In genomic region chr14:105389976-105390848, GRCh38 we compare ENCODE assay signal across 11 cellular contexts. TPM values are rescaled to one million over a fixed set of nuclear protein-coding genes. Genes with fewer than 3 reads are reported as not detected.
DNase-seq lines count a peak whose midpoint lies in the region; ATAC-seq, FAIRE-seq and TF ChIP-seq lines count a peak whose summit lies in the region.
"Had no signal": no experiment of that assay in that cellular context is flagged by ENCODE, and none has a peak within 500 bp of the region (broad histone marks: within the 10 kb centered on the region; RNA-seq: fewer than 3 reads in every experiment).

No MANE protein-coding gene starts in this region.

- H3K79me2 ChIP-seq in OCI-LY1 (ENCODE audit: insufficient read depth, low read length) = no peaks in the 10 kb centered on the region

- H2AFZ ChIP-seq in OCI-LY1 (ENCODE audit: low read length) = no peak overlapping the region

- H3K4me1 Mint-ChIP-seq in glutamatergic neuron (ENCODE audit: low read depth, unreplicated experiment) = peaks cover 28% of the 10 kb centered on the region

- H4K20me1 ChIP-seq in OCI-LY1 (ENCODE audit: insufficient read depth, low read length) = no peaks in the 10 kb centered on the region

- intact Hi-C loops in sciatic nerve (cut with DNase I) = no loop called here

- H3K4me3 ChIP-seq in OCI-LY1 (ENCODE audit: low read depth, low read length, poor library complexity, severe bottlenecking) (no peak overlapping the region), H7 (ENCODE audit: insufficient read depth, low read depth, low read length) (no peak overlapping the region)

- no peak overlapping the region for H3K4me3 Mint-ChIP-seq in glutamatergic neuron (ENCODE audit: unreplicated experiment)

- H3K27me3 Mint-ChIP-seq in glutamatergic neuron (ENCODE audit: unreplicated experiment) = peaks cover 12% of the 10 kb centered on the region

- H3K4me1 ChIP-seq in OCI-LY1 (ENCODE audit: insufficient read depth, low read length, severe bottlenecking) = no peaks in the 10 kb centered on the region

- H3K36me3 ChIP-seq in OCI-LY1 (ENCODE audit: insufficient read depth, low read length) (no peaks in the 10 kb centered on the region), H7 (replicated peaks; ENCODE audit: control insufficient read depth, insufficient read depth, low read length) (no peaks in the 10 kb centered on the region)

- no peaks in the 10 kb centered on the region for H3K36me3 Mint-ChIP-seq in glutamatergic neuron (ENCODE audit: unreplicated experiment)

- H3K9me3 Mint-ChIP-seq in glutamatergic neuron (ENCODE audit: unreplicated experiment) = peaks cover 15% of the 10 kb centered on the region

- H3K9ac ChIP-seq in OCI-LY1 (ENCODE audit: low read length) = no peak overlapping the region

- peak overlapping the region; percentile 33 for H3K27ac Mint-ChIP-seq in glutamatergic neuron (ENCODE audit: unreplicated experiment)

- no peak overlapping the region for H3K27ac ChIP-seq in OCI-LY1 (ENCODE audit: low read depth, low read length, poor library complexity, severe bottlenecking)

- no peaks in the 10 kb centered on the region for H3K9me2 ChIP-seq in OCI-LY1 (ENCODE audit: low read depth, low read length)

- no peaks in the 10 kb centered on the region for H3F3A ChIP-seq in OCI-LY1 (ENCODE audit: insufficient read depth, low read length)

- TF ChIP-seq CTCF in OCI-LY1 (IDR thresholded peaks at IDR 0.05; ENCODE audit: low read length) (0 out of 2 replicates have a peak, but pooled peaks have one; percentile 6), glutamatergic neuron (IDR thresholded peaks at IDR 0.05; ENCODE audit: partially characterized antibody, unreplicated experiment) (no peak)

- no peak overlapping the region for H3K4me2 ChIP-seq in OCI-LY1 (ENCODE audit: low read length)

- TF ChIP-seq POLR2A in GM12891 (IDR thresholded peaks at IDR 0.05; ENCODE audit: low read depth, low read length) = no peak

- no peaks in the 10 kb centered on the region for H3K9me3 ChIP-seq in OCI-LY1 (ENCODE audit: low read length)

- DNase-seq in GM12891 (ENCODE audit: insufficient read length, low spot score) = no peak
- DNase-seq in glutamatergic neuron = no peak
- DNase-seq in sciatic nerve (ENCODE audit: low spot score) = no peak
- no peak for DNase-seq in AML-193 (lab: John Stamatoyannopoulos, UW)
- no peak for DNase-seq in NCI-H82 (lab: John Stamatoyannopoulos, UW)
- DNase-seq in H7 = no peak
- DNase-seq: activated CD4-positive, CD25-positive, alpha-beta regulatory T cell treated with anti-CD3 and anti-CD28 coated beads, Interleukin-2, amount 50 U/mL, for 72 hours; NCI-H1930; stimulated activated CD4-positive, alpha-beta T cell treated with anti-CD3 and anti-CD28 coated beads, Interleukin-12 subunit alpha, Interleukin-12 subunit beta, amount 100 ng/mL, for 4 hours had no signal

- H3K27me3 ChIP-seq in OCI-LY1 (ENCODE audit: insufficient read depth, low read length) = peaks cover 11% of the 10 kb centered on the region
- H3K27me3 ChIP-seq in H7 (ENCODE audit: control insufficient read depth, insufficient read depth, low read length) = no peaks in the 10 kb centered on the region

- ATAC-seq in sciatic nerve (peak; percentile 34), GM21529 (IDR thresholded peaks at IDR 0.05; ENCODE audit: unreplicated experiment) (no peak)

- no peak for FAIRE-seq in GM12891 (lab: Jason Lieb, UNC)

TF ChIP-seq in GM12891, 5 proteins besides CTCF, POLR2A, EP300 and RAD21:
- peak; percentile 35; the same call in 1 of the 2 replicates for TF ChIP-seq SPI1 (IDR thresholded peaks at IDR 0.05; ENCODE audit: low read depth, low read length)
- no peak for TF ChIP-seq POU2F2 (IDR thresholded peaks at IDR 0.05; ENCODE audit: low read depth, low read length)

RNA-seq across cellular contexts. Expression of gene TEX22, which starts 8.1 kb away (rescaled TPM):
- 0.32 TPM for polyA plus RNA-seq in GM12891 (2012; ENCODE audit: low read depth, missing spikeins)
- total RNA-seq in glutamatergic neuron (ENCODE audit: unreplicated experiment) = 2.7 TPM
- 6.0 TPM for total RNA-seq in sciatic nerve
- total RNA-seq in H7 (2014; rRNA removed; shearing (Covaris generic)) = 0.42 and 1.1 TPM in 2 replicates

RNA-seq across cellular contexts. Expression of gene MTA1, which starts 29.4 kb away (rescaled TPM):
- polyA plus RNA-seq in GM12891 (2012; ENCODE audit: low read depth, missing spikeins) = 64.5 TPM
- total RNA-seq in glutamatergic neuron (ENCODE audit: unreplicated experiment) (261 TPM), sciatic nerve (95.2 TPM)
- 120 and 160 TPM in 2 replicates for total RNA-seq in H7 (2014; rRNA removed; shearing (Covaris generic))
